Comparison of ENCODE assay signal across 1 cellular context in the genomic region with DNA sequence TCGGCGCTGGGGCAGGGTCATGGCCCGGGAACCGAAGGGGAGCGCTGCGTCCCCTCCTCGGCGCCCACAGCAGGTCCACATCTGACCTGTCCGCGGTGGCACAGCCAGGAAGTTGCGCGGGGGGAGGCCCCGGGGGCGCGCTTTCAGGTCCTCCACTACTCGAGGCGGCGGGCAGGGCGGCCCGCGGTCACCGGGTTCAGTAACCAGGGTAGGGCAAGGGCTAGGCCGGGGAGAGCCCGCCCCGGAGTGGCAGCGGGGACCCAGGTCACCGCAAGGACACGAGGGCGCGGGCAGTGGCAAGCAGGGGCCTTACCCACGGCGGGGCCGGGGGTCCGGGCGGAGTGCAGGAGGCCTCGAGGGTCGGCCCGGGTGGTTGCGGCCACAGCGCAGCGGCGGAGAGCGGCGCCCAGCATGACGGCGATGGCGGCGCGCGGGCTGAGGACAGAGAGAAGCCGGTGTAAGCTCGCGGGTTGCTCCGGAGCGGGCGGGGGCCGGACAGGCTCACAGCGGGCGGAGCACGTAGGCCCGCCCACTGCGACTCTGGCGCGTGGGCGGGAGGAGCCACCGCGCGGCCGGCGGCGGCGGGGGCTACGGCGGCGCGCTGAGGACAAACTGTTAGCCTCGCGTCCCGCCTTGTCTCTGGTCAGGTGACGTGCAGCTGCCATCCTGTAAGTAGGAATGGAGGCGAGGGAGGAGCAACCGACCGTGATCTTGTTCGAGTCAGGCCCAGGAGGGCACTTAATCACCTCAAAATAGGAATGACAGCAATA.
TF ChIP-seq lines count a peak whose summit lies in the region.

COX5A (minus strand) TSS at position 472 of the 770 bp plus-strand sequence; CDS start at position 413, 59 bp downstream.

TF ChIP-seq in WTC11, 78 proteins besides CTCF, POLR2A, EP300 and RAD21 (continued from another document):
- TF ChIP-seq FOXP4 (CRISPR knock-in tag; IDR thresholded peaks at IDR 0.05): peak; percentile 72; the same call in 1 of the 2 replicates
